Comparison of ENCODE assay signal across 17 cellular contexts in the genomic region with DNA sequence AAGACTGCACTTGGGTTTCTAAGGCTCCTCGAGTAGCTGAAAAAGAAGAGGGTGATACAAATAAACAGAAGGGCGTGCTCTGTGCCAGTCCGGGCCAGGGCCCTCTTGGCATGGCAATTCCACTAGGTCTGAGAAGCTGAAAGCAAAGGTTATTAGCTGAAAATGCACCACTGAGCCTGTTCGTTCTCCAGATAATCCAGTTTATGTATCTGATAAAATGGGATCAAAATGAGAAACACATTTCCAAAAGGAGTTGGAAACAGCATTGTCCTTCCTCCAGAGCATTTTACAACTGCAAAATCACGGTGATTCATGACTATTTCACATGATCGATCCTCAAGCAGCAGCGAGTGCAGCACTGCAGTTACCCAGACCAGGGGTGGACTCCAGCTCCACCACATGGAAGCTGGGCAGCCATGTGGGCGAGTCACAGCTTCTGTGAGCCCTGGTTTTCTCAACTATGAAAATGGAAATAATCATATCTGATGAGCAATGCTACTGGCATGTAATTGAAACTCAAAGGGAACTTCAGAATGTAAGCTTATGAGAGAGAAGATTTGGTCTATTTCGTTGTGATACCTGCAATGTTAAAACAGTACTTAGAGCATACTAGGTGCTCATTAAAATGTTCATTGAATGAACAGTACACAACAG.
DNase-seq lines count a peak whose midpoint lies in the region; ATAC-seq, FAIRE-seq and TF ChIP-seq lines count a peak whose summit lies in the region.
"Had no signal": no experiment of that assay in that cellular context is flagged by ENCODE, and none has a peak within 500 bp of the region (broad histone marks: within the 10 kb centered on the region; RNA-seq: fewer than 3 reads in every experiment).

No MANE protein-coding gene starts in this region.

- H3K27me3 ChIP-seq in astrocyte (ENCODE audit: insufficient read depth, low read length) = no peaks in the 10 kb centered on the region

- no peak for TF ChIP-seq POLR2A in GM18505 (IDR thresholded peaks at IDR 0.05; ENCODE audit: borderline replicate concordance, extremely low read depth, insufficient read depth, insufficient read length)

- H3K4me1 Mint-ChIP-seq in astrocyte (ENCODE audit: low read depth, unreplicated experiment) = peaks cover 19% of the 10 kb centered on the region
- H3K4me1 Mint-ChIP-seq in WTC11 = peaks cover 8% of the 10 kb centered on the region; the same call in 1 of the 2 replicates
- H3K4me1 Mint-ChIP-seq: central memory CD8-positive, alpha-beta T cell had no signal

- H3K27ac ChIP-seq in HEK293 (ENCODE audit: extremely low read depth, low read depth, low read length) (no peak overlapping the region), astrocyte (ENCODE audit: low read depth, low read length) (peak overlapping the region; percentile 15)
- H3K27ac ChIP-seq: A549 had no signal

- H3K27ac Mint-ChIP-seq in astrocyte (ENCODE audit: unreplicated experiment) = no peak overlapping the region
- H3K27ac Mint-ChIP-seq in WTC11 = no peak overlapping the region
- H3K27ac Mint-ChIP-seq: stimulated activated naive CD8-positive, alpha-beta T cell treated with anti-CD3 and anti-CD28 coated beads, Interleukin-15, Interleukin-2, amounts not matched to agents 100 ng/mL and 50 ng/mL, for 24 hours had no signal

- H3K4me3 ChIP-seq in HEK293 (ENCODE audit: low read depth, low read length) (no peak overlapping the region), astrocyte (ENCODE audit: insufficient read depth, low read depth, low read length) (no peak overlapping the region), foreskin fibroblast (ENCODE audit: low read depth in 1 of 2, low read length in 2 of 2) (no peak overlapping the region)
- H3K4me3 ChIP-seq: A549, skin epidermis had no signal

- H4K20me1 ChIP-seq in astrocyte (ENCODE audit: insufficient read depth, low read length) = no peaks in the 10 kb centered on the region

- no peak overlapping the region for H2AFZ ChIP-seq in astrocyte (ENCODE audit: low read depth, low read length)

- no peak for ATAC-seq in GM18505 (IDR thresholded peaks at IDR 0.05; ENCODE audit: unreplicated experiment)
- ATAC-seq in WTC11 = no peak
- no peak for ATAC-seq in HG03025 (IDR thresholded peaks at IDR 0.05; ENCODE audit: low FRiP score, unreplicated experiment)
- no peak for ATAC-seq in HG03159 (IDR thresholded peaks at IDR 0.05; ENCODE audit: unreplicated experiment)
- ATAC-seq: A549 had no signal

- H3K4me1 ChIP-seq in HEK293 (ENCODE audit: control insufficient read depth, insufficient read depth, low read length) = no peaks in the 10 kb centered on the region
- peaks cover 12% of the 10 kb centered on the region for H3K4me1 ChIP-seq in astrocyte (ENCODE audit: insufficient read depth, low read length)
- H3K4me1 ChIP-seq: A549 had no signal

- H3K36me3 Mint-ChIP-seq in astrocyte (ENCODE audit: low read depth, unreplicated experiment) (no peaks in the 10 kb centered on the region), WTC11 (peaks cover 2% of the 10 kb centered on the region; the same call in 1 of the 2 replicates)

- H3K36me3 ChIP-seq in HEK293 (ENCODE audit: control insufficient read depth in 2 of 2, insufficient read depth in 1 of 2, low read length in 2 of 2) (no peaks in the 10 kb centered on the region), astrocyte (ENCODE audit: insufficient read depth, low read length) (no peaks in the 10 kb centered on the region)

- CTCF ChIA-PET in HEK293 (lab: Yijun Ruan, JAX) (interaction anchor here (0.6 kb wide), 1 partner anchor 586 kb away, joined by 3 read pairs; no protein-coding TSS in a partner anchor), WTC11 (lab: Charles Lee) (interaction anchor here (1.2 kb wide), 1 partner anchor 19 kb away, joined by 3 read pairs; no protein-coding TSS in a partner anchor)

- H3K27me3 Mint-ChIP-seq in astrocyte (ENCODE audit: low read depth, unreplicated experiment) = peaks cover 15% of the 10 kb centered on the region
- peaks cover 9% of the 10 kb centered on the region for H3K27me3 Mint-ChIP-seq in WTC11 (ENCODE audit: low read depth)

- DNase-seq in A172 (ENCODE audit: low spot score) (peak; percentile 23), astrocyte (ENCODE audit: low read depth) (peak; percentile 66), foreskin fibroblast (peak; percentile 76 to 91), WTC11 (ENCODE audit: low spot score) (no peak)
- DNase-seq: activated CD8-positive, alpha-beta memory T cell treated with anti-CD3 and anti-CD28 coated beads for 24 hours; activated gamma-delta T cell treated with Interleukin-2 at 50 U/mL for 16 hours; DMS 273 treated with DMSO at 0.1 percent for 48 hours; MV-4-11; NCI-H2171 treated with DMSO at 0.1 percent for 48 hours had no signal

- H3K9me3 Mint-ChIP-seq in astrocyte (ENCODE audit: unreplicated experiment) = peaks cover 4% of the 10 kb centered on the region
- H3K9me3 Mint-ChIP-seq in WTC11 = peaks cover 3% of the 10 kb centered on the region
- H3K9me3 Mint-ChIP-seq: central memory CD8-positive, alpha-beta T cell; stimulated activated naive CD8-positive, alpha-beta T cell treated with anti-CD3 and anti-CD28 coated beads, Interleukin-15, Interleukin-2, amounts not matched to agents 100 ng/mL and 50 ng/mL, for 24 hours had no signal

- POLR2A ChIA-PET in HEK293 (lab: Yijun Ruan, JAX) = no interaction called here
- POLR2A ChIA-PET in WTC11 (lab: Charles Lee) = no interaction called here

- no peak overlapping the region for H3K9ac ChIP-seq in astrocyte (ENCODE audit: low read length)

- no peaks in the 10 kb centered on the region for H3K79me2 ChIP-seq in astrocyte (ENCODE audit: insufficient read depth, low read length)

- H3K9me3 ChIP-seq in HEK293 (ENCODE audit: control insufficient read depth, insufficient read depth, low read depth, low read length) = no peaks in the 10 kb centered on the region
- no peaks in the 10 kb centered on the region for H3K9me3 ChIP-seq in astrocyte (ENCODE audit: insufficient read depth, low read depth, low read length)
- H3K9me3 ChIP-seq: A549 had no signal

- peak; percentile 93 for FAIRE-seq in astrocyte (lab: Jason Lieb, UNC)
- FAIRE-seq: A549 had no signal

- peak overlapping the region; percentile 74 for H3K4me2 ChIP-seq in astrocyte (ENCODE audit: low read length)
- H3K4me2 ChIP-seq: A549 had no signal

- TF ChIP-seq CTCF in HEK293 (tag by site-specific recombination; IDR thresholded peaks at IDR 0.05) (no peak), astrocyte (IDR thresholded peaks at IDR 0.05; ENCODE audit: insufficient read depth, low read depth, low read length) (no peak), foreskin fibroblast (IDR thresholded peaks at IDR 0.05; ENCODE audit: low read depth, low read length) (peak; percentile 25), WTC11 (IDR thresholded peaks at IDR 0.05) (no peak)

- H3K4me3 Mint-ChIP-seq in astrocyte (ENCODE audit: unreplicated experiment) = no peak overlapping the region
- H3K4me3 Mint-ChIP-seq in WTC11 = no peak overlapping the region
- H3K4me3 Mint-ChIP-seq: central memory CD8-positive, alpha-beta T cell; stimulated activated naive CD8-positive, alpha-beta T cell treated with anti-CD3 and anti-CD28 coated beads, Interleukin-15, Interleukin-2, amounts not matched to agents 100 ng/mL and 50 ng/mL, for 24 hours had no signal

TF ChIP-seq in HEK293, 187 proteins besides CTCF, POLR2A, EP300 and RAD21:
- TF ChIP-seq ZNF664 (tag by site-specific recombination; IDR thresholded peaks at IDR 0.05) (0 out of 2 replicates have a peak, but pooled peaks have one; percentile 33), ZBTB7A (tag by site-specific recombination; IDR thresholded peaks at IDR 0.05; ENCODE audit: low read depth) (no peak)

TF ChIP-seq in WTC11, 78 proteins besides CTCF, POLR2A, EP300 and RAD21 (continues in another document):
- TF ChIP-seq, protein P1, sequence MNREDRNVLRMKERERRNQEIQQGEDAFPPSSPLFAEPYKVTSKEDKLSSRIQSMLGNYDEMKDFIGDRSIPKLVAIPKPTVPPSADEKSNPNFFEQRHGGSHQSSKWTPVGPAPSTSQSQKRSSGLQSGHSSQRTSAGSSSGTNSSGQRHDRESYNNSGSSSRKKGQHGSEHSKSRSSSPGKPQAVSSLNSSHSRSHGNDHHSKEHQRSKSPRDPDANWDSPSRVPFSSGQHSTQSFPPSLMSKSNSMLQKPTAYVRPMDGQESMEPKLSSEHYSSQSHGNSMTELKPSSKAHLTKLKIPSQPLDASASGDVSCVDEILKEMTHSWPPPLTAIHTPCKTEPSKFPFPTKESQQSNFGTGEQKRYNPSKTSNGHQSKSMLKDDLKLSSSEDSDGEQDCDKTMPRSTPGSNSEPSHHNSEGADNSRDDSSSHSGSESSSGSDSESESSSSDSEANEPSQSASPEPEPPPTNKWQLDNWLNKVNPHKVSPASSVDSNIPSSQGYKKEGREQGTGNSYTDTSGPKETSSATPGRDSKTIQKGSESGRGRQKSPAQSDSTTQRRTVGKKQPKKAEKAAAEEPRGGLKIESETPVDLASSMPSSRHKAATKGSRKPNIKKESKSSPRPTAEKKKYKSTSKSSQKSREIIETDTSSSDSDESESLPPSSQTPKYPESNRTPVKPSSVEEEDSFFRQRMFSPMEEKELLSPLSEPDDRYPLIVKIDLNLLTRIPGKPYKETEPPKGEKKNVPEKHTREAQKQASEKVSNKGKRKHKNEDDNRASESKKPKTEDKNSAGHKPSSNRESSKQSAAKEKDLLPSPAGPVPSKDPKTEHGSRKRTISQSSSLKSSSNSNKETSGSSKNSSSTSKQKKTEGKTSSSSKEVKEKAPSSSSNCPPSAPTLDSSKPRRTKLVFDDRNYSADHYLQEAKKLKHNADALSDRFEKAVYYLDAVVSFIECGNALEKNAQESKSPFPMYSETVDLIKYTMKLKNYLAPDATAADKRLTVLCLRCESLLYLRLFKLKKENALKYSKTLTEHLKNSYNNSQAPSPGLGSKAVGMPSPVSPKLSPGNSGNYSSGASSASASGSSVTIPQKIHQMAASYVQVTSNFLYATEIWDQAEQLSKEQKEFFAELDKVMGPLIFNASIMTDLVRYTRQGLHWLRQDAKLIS (CRISPR knock-in tag; IDR thresholded peaks at IDR 0.05; ENCODE audit: borderline replicate concordance) = no peak
